ENCODE assay signal across 1 cellular context in genomic region chr12:116737774-116738657, GRCh38.
TF ChIP-seq lines count a peak whose summit lies in the region.

Gene RNFT2 (plus strand): TSS chr12:116738315. CDS start chr12:116740498, 2,183 bp downstream.
Gene SPRING1 (minus strand): TSS chr12:116738069. CDS start chr12:116737900, 169 bp downstream.

TF ChIP-seq in A549, 52 proteins besides CTCF, POLR2A, EP300 and RAD21 (continued from another document):
- TF ChIP-seq REST (IDR thresholded peaks at IDR 0.05), result no peak
- no peak for TF ChIP-seq HOXB5 (CRISPR knock-in tag; IDR thresholded peaks at IDR 0.05)
- no peak for TF ChIP-seq FOXS1 (CRISPR knock-in tag; IDR thresholded peaks at IDR 0.05)
- no peak for TF ChIP-seq SREBF2 (IDR thresholded peaks at IDR 0.05)
- no peak for TF ChIP-seq CEBPB (IDR thresholded peaks at IDR 0.05)
- TF ChIP-seq RFX5 (IDR thresholded peaks at IDR 0.05), result peak; percentile 85
- no peak for TF ChIP-seq CHD2 (IDR thresholded peaks at IDR 0.05; ENCODE audit: low read length, partially characterized antibody)
- TF ChIP-seq GATA3 (IDR thresholded peaks at IDR 0.05; ENCODE audit: borderline replicate concordance), result no peak
- peak; percentile 70; the same call in 1 of the 2 replicates for TF ChIP-seq BHLHE40 (IDR thresholded peaks at IDR 0.05; ENCODE audit: low read depth, low read length)
- TF ChIP-seq POLR2AphosphoS2 (conservative IDR thresholded peaks at IDR 0.05; ENCODE audit: low read length), result no peak
- no peak for TF ChIP-seq KDM1A (IDR thresholded peaks at IDR 0.05; ENCODE audit: low read depth)
- peak; percentile 83 for TF ChIP-seq PBX3 (IDR thresholded peaks at IDR 0.05)
- TF ChIP-seq ZFP36 (IDR thresholded peaks at IDR 0.05; ENCODE audit: borderline replicate concordance, partially characterized antibody), result no peak
- TF ChIP-seq MAFK (IDR thresholded peaks at IDR 0.05; ENCODE audit: partially characterized antibody), result no peak
- TF ChIP-seq E2F6 (IDR thresholded peaks at IDR 0.05; ENCODE audit: borderline replicate concordance, low read depth), result 0 out of 2 replicates have a peak, but pooled peaks have one; percentile 44
- TF ChIP-seq MAZ (IDR thresholded peaks at IDR 0.05; ENCODE audit: borderline replicate concordance, low read depth, low read length), result no peak
- TF ChIP-seq FOSL2 (IDR thresholded peaks at IDR 0.05), result no peak
- no peak for TF ChIP-seq FOSL2 (CRISPR knock-in tag; IDR thresholded peaks at IDR 0.05)
- no peak for TF ChIP-seq HMGXB4 (CRISPR knock-in tag; IDR thresholded peaks at IDR 0.05; ENCODE audit: borderline replicate concordance)
- no peak for TF ChIP-seq HEYL (CRISPR knock-in tag; IDR thresholded peaks at IDR 0.05)
- TF ChIP-seq SMC3 (IDR thresholded peaks at IDR 0.05), result no peak
- TF ChIP-seq RNF2 (IDR thresholded peaks at IDR 0.05; ENCODE audit: borderline replicate concordance, low read depth), result no peak
- no peak for TF ChIP-seq RARB (CRISPR knock-in tag; IDR thresholded peaks at IDR 0.05)
- TF ChIP-seq USF2 (IDR thresholded peaks at IDR 0.05), result peak; percentile 97
- TF ChIP-seq HOXB13 (CRISPR knock-in tag; IDR thresholded peaks at IDR 0.05; ENCODE audit: low read depth), result no peak
- 0 out of 2 replicates have a peak, but pooled peaks have one; percentile 26 for TF ChIP-seq TP53 (CRISPR knock-in tag; IDR thresholded peaks at IDR 0.05)
- TF ChIP-seq ZSCAN20 (CRISPR knock-in tag; IDR thresholded peaks at IDR 0.05), result no peak
- no peak for TF ChIP-seq EHMT2 (IDR thresholded peaks at IDR 0.05; ENCODE audit: low read depth)
- peak; percentile 87 for TF ChIP-seq BCL3 (IDR thresholded peaks at IDR 0.05)
- no peak for TF ChIP-seq NPAS2 (CRISPR knock-in tag; IDR thresholded peaks at IDR 0.05; ENCODE audit: borderline replicate concordance)
- TF ChIP-seq FOSB (CRISPR knock-in tag; IDR thresholded peaks at IDR 0.05), result no peak
